Comparison of ENCODE assay signal across 12 cellular contexts in genomic region chr16:86343111-86343642, GRCh38.
DNase-seq lines count a peak whose midpoint lies in the region; ATAC-seq and TF ChIP-seq lines count a peak whose summit lies in the region.
"Had no signal": no experiment of that assay in that cellular context is flagged by ENCODE, and none has a peak within 500 bp of the region (broad histone marks: within the 10 kb centered on the region; RNA-seq: fewer than 3 reads in every experiment).

No MANE protein-coding gene starts in this region.

- DNase-seq in GM23338 (ENCODE audit: low spot score) (no peak), choroid plexus epithelial cell (ENCODE audit: low read depth) (peak; percentile 63), left lobe of liver (ENCODE audit: low spot score) (no peak), smooth muscle cell (lab: John Stamatoyannopoulos, UW; ENCODE audit: unreplicated experiment) (peak; percentile 26), NCI-H526 (lab: John Stamatoyannopoulos, UW) (no peak), T-helper 17 cell (no peak), NCI-H226 (no peak)
- DNase-seq: COR-L47, cortex of kidney, NCI-H2227 treated with DMSO at 0.1 percent for 48 hours, testis had no signal

- H3K4me3 Mint-ChIP-seq in GM23338 (peak overlapping the region; percentile 34; the same call in 1 of the 3 replicates), T-helper 17 cell (no peak overlapping the region)
- H3K4me3 Mint-ChIP-seq in stimulated activated memory B cell treated with anti-CD40 and anti-IgM and Interleukin-4, amounts not matched to agents 10 μg/mL and 1 μg/mL and 100 μg/mL, for 72 hours = no peak overlapping the region

- no peaks in the 10 kb centered on the region for H3K9me3 ChIP-seq in smooth muscle cell (replicated peaks; ENCODE audit: low read depth)
- H3K9me3 ChIP-seq in T-helper 17 cell (ENCODE audit: control insufficient read depth, low read length, poor library complexity, severe bottlenecking) = no peaks in the 10 kb centered on the region
- H3K9me3 ChIP-seq: testis had no signal

- H3K4me1 ChIP-seq in GM23338 (ENCODE audit: insufficient read depth) = peaks cover 20% of the 10 kb centered on the region
- H3K4me1 ChIP-seq in smooth muscle cell (ENCODE audit: low read depth) = peaks cover 7% of the 10 kb centered on the region
- H3K4me1 ChIP-seq: testis had no signal

- H3K27me3 Mint-ChIP-seq in GM23338 (ENCODE audit: insufficient read depth, low read depth, poor library complexity) = peaks cover 24% of the 10 kb centered on the region
- peaks cover 50% of the 10 kb centered on the region for H3K27me3 Mint-ChIP-seq in T-helper 17 cell
- peaks cover 96% of the 10 kb centered on the region for H3K27me3 Mint-ChIP-seq in stimulated activated memory B cell treated with anti-CD40 and anti-IgM and Interleukin-4, amounts not matched to agents 10 μg/mL and 1 μg/mL and 100 μg/mL, for 72 hours

- H3K79me2 ChIP-seq in GM23338 (replicated peaks; ENCODE audit: insufficient read depth) = no peaks in the 10 kb centered on the region
- no peaks in the 10 kb centered on the region for H3K79me2 ChIP-seq in smooth muscle cell (ENCODE audit: low read depth)

- H3K36me3 ChIP-seq in GM23338 (ENCODE audit: insufficient read depth) = no peaks in the 10 kb centered on the region
- H3K36me3 ChIP-seq in smooth muscle cell (ENCODE audit: low read depth) = no peaks in the 10 kb centered on the region

- 45% methylated on average over 24 of the region's 24 CpGs for WGBS in smooth muscle cell (ENCODE audit: low lambda C conversion rate)

- H3K4me1 Mint-ChIP-seq in GM23338 (peaks cover 42% of the 10 kb centered on the region), T-helper 17 cell (peaks cover 4% of the 10 kb centered on the region)
- no peaks in the 10 kb centered on the region for H3K4me1 Mint-ChIP-seq in stimulated activated memory B cell treated with anti-CD40 and anti-IgM and Interleukin-4, amounts not matched to agents 10 μg/mL and 1 μg/mL and 100 μg/mL, for 72 hours

- no peaks in the 10 kb centered on the region; the same call in 2 of the 3 replicates for H3K9me3 Mint-ChIP-seq in GM23338
- peaks cover 3% of the 10 kb centered on the region for H3K9me3 Mint-ChIP-seq in stimulated activated memory B cell treated with anti-CD40 and anti-IgM and Interleukin-4, amounts not matched to agents 10 μg/mL and 1 μg/mL and 100 μg/mL, for 72 hours

- H3F3A ChIP-seq in GM23338 (replicated peaks; ENCODE audit: low read depth) = 0 out of 2 replicates have a peak, but pooled peaks cover 2% of the 10 kb centered on the region
- peaks cover 7% of the 10 kb centered on the region for H3F3A ChIP-seq in smooth muscle cell (ENCODE audit: low read depth)

- H2AFZ ChIP-seq in GM23338 (0 out of 2 replicates have a peak overlapping the region, but pooled peaks have one; percentile 59), smooth muscle cell (ENCODE audit: low read depth) (peak overlapping the region; percentile 35)

- H3K36me3 Mint-ChIP-seq in GM23338 (ENCODE audit: low read depth) = no peaks in the 10 kb centered on the region
- no peaks in the 10 kb centered on the region for H3K36me3 Mint-ChIP-seq in T-helper 17 cell (ENCODE audit: low read depth)
- H3K36me3 Mint-ChIP-seq in stimulated activated memory B cell treated with anti-CD40 and anti-IgM and Interleukin-4, amounts not matched to agents 10 μg/mL and 1 μg/mL and 100 μg/mL, for 72 hours = no peaks in the 10 kb centered on the region

- no peaks in the 10 kb centered on the region for H3K27me3 ChIP-seq in GM23338 (ENCODE audit: insufficient read depth)
- no peaks in the 10 kb centered on the region for H3K27me3 ChIP-seq in smooth muscle cell (ENCODE audit: low read depth)
- H3K27me3 ChIP-seq: testis had no signal

- no peak overlapping the region for H3K27ac Mint-ChIP-seq in GM23338
- H3K27ac Mint-ChIP-seq in T-helper 17 cell = no peak overlapping the region
- H3K27ac Mint-ChIP-seq in stimulated activated memory B cell treated with anti-CD40 and anti-IgM and Interleukin-4, amounts not matched to agents 10 μg/mL and 1 μg/mL and 100 μg/mL, for 72 hours = no peak overlapping the region

- H4K20me1 ChIP-seq in GM23338 (replicated peaks; ENCODE audit: insufficient read depth) (no peaks in the 10 kb centered on the region), smooth muscle cell (ENCODE audit: low read depth) (no peaks in the 10 kb centered on the region)

- no peak for TF ChIP-seq CTCF in GM23338 (conservative IDR thresholded peaks at IDR 0.05; ENCODE audit: low read depth in 2 of 2)
- TF ChIP-seq CTCF in choroid plexus epithelial cell (conservative IDR thresholded peaks at IDR 0.05; ENCODE audit: low read depth, low read length) = no peak
- TF ChIP-seq CTCF in smooth muscle cell (IDR thresholded peaks at IDR 0.05; ENCODE audit: borderline replicate concordance, insufficient read depth, poor library complexity, severe bottlenecking) = no peak

- H3K4me2 ChIP-seq in GM23338 (peak overlapping the region; percentile 14; the same call in 1 of the 2 replicates), smooth muscle cell (peak overlapping the region; percentile 79)

- H3K9me2 ChIP-seq in GM23338 (ENCODE audit: insufficient read depth) = no peaks in the 10 kb centered on the region

- no peak overlapping the region for H3K4me3 ChIP-seq in GM23338
- peak overlapping the region; percentile 45 for H3K4me3 ChIP-seq in choroid plexus epithelial cell (ENCODE audit: low read depth, low read length)
- no peak overlapping the region for H3K4me3 ChIP-seq in smooth muscle cell
- H3K4me3 ChIP-seq: testis had no signal

- peak overlapping the region; percentile 50 for H3K9ac ChIP-seq in smooth muscle cell (ENCODE audit: low read depth)

- no peak overlapping the region for H3K27ac ChIP-seq in GM23338 (ENCODE audit: low read depth)
- H3K27ac ChIP-seq in smooth muscle cell (ENCODE audit: low read depth) = peak overlapping the region; percentile 73
- H3K27ac ChIP-seq: testis had no signal

- ATAC-seq in GM23338 = no peak
- ATAC-seq in left lobe of liver = peak; percentile 16
- ATAC-seq in T-helper 17 cell = no peak
- no peak for ATAC-seq in stimulated activated memory B cell treated with anti-CD40 and anti-IgM and Interleukin-4, amounts not matched to agents 10 μg/mL and 1 μg/mL and 100 μg/mL, for 72 hours

TF ChIP-seq in GM23338, 12 proteins besides CTCF, POLR2A, EP300 and RAD21 (continues in another document):
- TF ChIP-seq, protein P1, sequence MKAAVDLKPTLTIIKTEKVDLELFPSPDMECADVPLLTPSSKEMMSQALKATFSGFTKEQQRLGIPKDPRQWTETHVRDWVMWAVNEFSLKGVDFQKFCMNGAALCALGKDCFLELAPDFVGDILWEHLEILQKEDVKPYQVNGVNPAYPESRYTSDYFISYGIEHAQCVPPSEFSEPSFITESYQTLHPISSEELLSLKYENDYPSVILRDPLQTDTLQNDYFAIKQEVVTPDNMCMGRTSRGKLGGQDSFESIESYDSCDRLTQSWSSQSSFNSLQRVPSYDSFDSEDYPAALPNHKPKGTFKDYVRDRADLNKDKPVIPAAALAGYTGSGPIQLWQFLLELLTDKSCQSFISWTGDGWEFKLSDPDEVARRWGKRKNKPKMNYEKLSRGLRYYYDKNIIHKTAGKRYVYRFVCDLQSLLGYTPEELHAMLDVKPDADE (IDR thresholded peaks at IDR 0.05) = no peak
- TF ChIP-seq NANOG (IDR thresholded peaks at IDR 0.05; ENCODE audit: borderline replicate concordance) (no peak), ZNF114 (CRISPR knock-in tag; IDR thresholded peaks at IDR 0.05) (no peak), EZH2phosphoT487 (IDR thresholded peaks at IDR 0.05; ENCODE audit: unreplicated experiment) (no peak), CREB1 (CRISPR knock-in tag; IDR thresholded peaks at IDR 0.05; ENCODE audit: low read depth) (no peak), EZH2 (IDR thresholded peaks at IDR 0.05; ENCODE audit: low read depth, unreplicated experiment) (no peak)

Comparison
In these comparisons a context has a peak if more than half of its experiments do, and no peak if none do; other contexts are left out.
1. DNase-seq: peak in choroid plexus epithelial cell (single experiment) and smooth muscle cell (single experiment); none in GM23338 (single experiment), left lobe of liver (single experiment), NCI-H526 (0 of 2), T-helper 17 cell (0 of 3) and NCI-H226 (single experiment).